Comparison of ENCODE assay signal across 8 cellular contexts in the genomic region with DNA sequence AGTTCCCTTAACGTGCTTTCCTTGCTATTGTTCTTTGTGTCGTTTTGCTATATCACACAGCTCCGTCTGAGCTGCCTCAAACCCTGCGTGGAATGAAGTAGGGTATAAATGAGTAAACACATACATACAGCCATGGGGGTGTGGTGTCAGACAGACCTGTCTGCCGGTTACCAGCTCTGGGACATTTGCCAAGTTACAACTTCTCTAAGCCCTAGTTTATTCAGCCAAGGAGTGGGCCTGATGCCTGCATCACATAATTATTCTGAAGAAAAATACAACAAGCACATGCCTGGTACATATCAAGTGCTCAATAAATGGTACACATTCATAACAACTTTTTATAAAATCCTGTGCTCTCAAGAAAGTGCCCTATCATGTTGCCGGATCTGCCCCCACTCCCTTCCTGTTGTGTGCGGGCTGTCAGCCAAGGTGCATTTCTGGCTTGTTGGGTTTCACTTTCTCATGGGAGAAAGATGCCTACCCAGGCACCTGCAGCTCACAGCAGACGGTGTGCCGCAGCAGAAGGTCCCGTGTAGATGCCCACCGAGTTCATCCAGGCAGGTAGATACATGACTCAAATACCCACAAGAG. TPM values are rescaled to one million over a fixed set of nuclear protein-coding genes. Genes with fewer than 3 reads are reported as not detected.
A peak's percentile ranks its signal among the peaks of the same experiment; 100 is the strongest.
DNase-seq lines count a peak whose midpoint lies in the region; ATAC-seq and TF ChIP-seq lines count a peak whose summit lies in the region.

No MANE protein-coding gene starts in this region.

- peak overlapping the region; percentile 12; the same call in 1 of the 2 replicates for H3K9ac ChIP-seq in MM.1S (ENCODE audit: low read length)

- H3K79me2 ChIP-seq in MM.1S (ENCODE audit: low read length), result peaks cover 11% of the 10 kb centered on the region; the same call in 1 of the 2 replicates

- peak; percentile 79 for DNase-seq in Calu3
- DNase-seq in MM.1S, result peak; percentile 92
- peak; percentile 61 for DNase-seq in activated CD4-positive, CD25-positive, alpha-beta regulatory T cell treated with anti-CD3 and anti-CD28 coated beads, Interleukin-2, amount 50 U/mL, for 72 hours
- peak; percentile 30 for DNase-seq in choroid plexus epithelial cell (ENCODE audit: low read depth)
- DNase-seq in stimulated activated CD4-positive, alpha-beta T cell treated with anti-CD3 and anti-CD28 coated beads, Interleukin-4, amount 100 ng/mL, for 1 hour, result peak; percentile 67
- DNase-seq in MV-4-11 (lab: John Stamatoyannopoulos, UW), result no peak
- no peak for DNase-seq in AG08395 (ENCODE audit: low spot score)

- H3F3A ChIP-seq in MM.1S (ENCODE audit: insufficient read depth, low read length), result peaks cover 13% of the 10 kb centered on the region

- peak overlapping the region; percentile 23 for H3K27ac Mint-ChIP-seq in Calu3 (ENCODE audit: unreplicated experiment)

- CTCF ChIA-PET in Calu3 (lab: Charles Lee), result interaction anchor here (0.6 to 2.8 kb wide), 4 partner anchors 9 to 414 kb away, joined by 3 to 13 read pairs (median 6); no protein-coding TSS in a partner anchor

- H3K4me1 Mint-ChIP-seq in Calu3 (ENCODE audit: low read depth, unreplicated experiment), result peaks cover 44% of the 10 kb centered on the region

- H3K27ac ChIP-seq in MM.1S (ENCODE audit: low read length), result peak overlapping the region; percentile 76

- no peaks in the 10 kb centered on the region for H3K27me3 ChIP-seq in MM.1S (replicated peaks; ENCODE audit: insufficient read depth, low read length)

- no peaks in the 10 kb centered on the region for H3K9me2 ChIP-seq in MM.1S (replicated peaks; ENCODE audit: insufficient read depth, low read length)

- no peak for TF ChIP-seq CTCF in Calu3 (IDR thresholded peaks at IDR 0.05; ENCODE audit: unreplicated experiment)
- no peak for TF ChIP-seq CTCF in MM.1S (IDR thresholded peaks at IDR 0.05; ENCODE audit: low read length)
- no peak for TF ChIP-seq CTCF in choroid plexus epithelial cell (conservative IDR thresholded peaks at IDR 0.05; ENCODE audit: low read depth, low read length)

- no peaks in the 10 kb centered on the region for H3K9me3 Mint-ChIP-seq in Calu3 (ENCODE audit: low read depth, unreplicated experiment)

- peaks cover 23% of the 10 kb centered on the region for H3K4me1 ChIP-seq in MM.1S (ENCODE audit: low read length)

- intact Hi-C loops in Calu3 (cut with micrococcal nuclease; ENCODE audit: unreplicated experiment), result no loop called here

- H3K27me3 Mint-ChIP-seq in Calu3 (ENCODE audit: unreplicated experiment), result no peaks in the 10 kb centered on the region

- H3K9me3 ChIP-seq in MM.1S (replicated peaks; ENCODE audit: insufficient read depth, low read length), result no peaks in the 10 kb centered on the region

- peak overlapping the region; percentile 39 for H3K4me3 Mint-ChIP-seq in Calu3 (ENCODE audit: low read depth, unreplicated experiment)

- H3K4me2 ChIP-seq in MM.1S (ENCODE audit: low read depth, low read length), result peak overlapping the region; percentile 79

- no TSS peak for BruUV-seq in Calu3 (replicated peaks; lab: Mats Ljungman, UMichigan)

- no peaks in the 10 kb centered on the region for H4K20me1 ChIP-seq in MM.1S (ENCODE audit: insufficient read depth, low read length)

- no peaks in the 10 kb centered on the region for H3K36me3 ChIP-seq in MM.1S (replicated peaks; ENCODE audit: insufficient read depth, low read length)

- ATAC-seq in GM21447 (IDR thresholded peaks at IDR 0.05; ENCODE audit: unreplicated experiment), result peak; percentile 78

- H2AFZ ChIP-seq in MM.1S (ENCODE audit: low read length), result peak overlapping the region; percentile 60

- H3K36me3 Mint-ChIP-seq in Calu3 (ENCODE audit: insufficient read depth, unreplicated experiment), result peaks cover 14% of the 10 kb centered on the region

- H3K4me3 ChIP-seq in MM.1S (ENCODE audit: low read length) (peak overlapping the region; percentile 33), choroid plexus epithelial cell (ENCODE audit: low read depth, low read length) (no peak overlapping the region)

RNA-seq across cellular contexts. Expression of gene SMPD3, which starts 30.5 kb away (rescaled TPM):
- 0.42 and 1.2 TPM in 2 replicates for total RNA-seq in Calu3 (2022)

Comparison
In these comparisons a context has a peak if more than half of its experiments do, and no peak if none do; other contexts are left out.
1. DNase-seq: peak in Calu3 (single experiment), MM.1S (single experiment), activated CD4-positive, CD25-positive, alpha-beta regulatory T cell treated with anti-CD3 and anti-CD28 coated beads, Interleukin-2, amount 50 U/mL, for 72 hours (single experiment), choroid plexus epithelial cell (single experiment) and stimulated activated CD4-positive, alpha-beta T cell treated with anti-CD3 and anti-CD28 coated beads, Interleukin-4, amount 100 ng/mL, for 1 hour (single experiment); none in MV-4-11 (single experiment) and AG08395 (single experiment).